ENCODE assay signal across 1 cellular context in the genomic region with DNA sequence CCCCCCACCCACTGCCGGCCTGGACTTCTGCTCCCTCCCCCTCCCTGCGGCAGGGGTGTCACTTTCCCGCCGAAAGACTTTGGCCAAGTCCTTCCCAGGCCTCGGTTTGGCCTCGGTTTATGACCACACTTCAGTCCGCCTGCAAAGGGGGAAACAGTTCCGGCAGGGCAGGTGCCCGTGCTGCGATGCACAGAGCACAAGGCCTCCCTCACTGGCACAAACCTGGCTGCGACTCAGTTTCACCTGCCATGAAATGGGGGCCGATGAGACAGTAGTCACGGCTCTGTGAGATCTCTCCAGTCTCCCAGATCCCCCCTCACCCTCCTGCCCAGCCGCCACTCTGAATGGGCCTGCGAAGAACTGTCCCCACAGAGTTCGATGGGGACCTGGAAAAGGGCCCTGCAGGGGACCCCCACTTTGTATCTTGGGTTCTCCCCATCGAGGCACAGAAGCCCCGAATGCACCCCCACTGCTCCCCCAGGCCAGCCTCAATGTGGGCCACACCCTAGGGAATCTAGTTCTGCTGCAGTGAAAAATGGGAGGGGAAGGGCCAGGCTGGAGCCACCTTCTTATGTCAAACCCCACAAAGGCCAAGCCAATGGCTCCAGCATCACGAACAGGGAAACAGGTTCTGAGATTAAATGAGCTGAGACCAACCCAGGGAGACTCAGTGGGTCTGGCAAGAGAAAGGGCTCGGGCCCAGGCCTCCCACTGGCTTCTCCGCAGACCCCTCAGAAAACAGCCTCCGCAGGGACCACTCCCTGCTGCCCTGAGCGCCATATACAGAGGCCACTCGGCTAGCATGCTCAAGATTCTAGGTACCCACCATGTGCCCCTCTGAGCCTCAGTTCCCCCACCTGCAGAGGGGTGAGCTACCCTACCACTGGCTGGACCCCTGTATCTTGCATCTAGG.
A peak's percentile ranks its signal among the peaks of the same experiment; 100 is the strongest.
TF ChIP-seq lines count a peak whose summit lies in the region.

No MANE protein-coding gene starts in this region.

TF ChIP-seq in HepG2, 621 proteins besides CTCF, POLR2A, EP300 and RAD21:
- TF ChIP-seq ZNF615 (CRISPR knock-in tag; IDR thresholded peaks at IDR 0.05; ENCODE audit: borderline replicate concordance) (no peak), ZNF780A (CRISPR knock-in tag; IDR thresholded peaks at IDR 0.05) (no peak), SP1 (IDR thresholded peaks at IDR 0.05) (no peak), SP1 (CRISPR knock-in tag; IDR thresholded peaks at IDR 0.05) (no peak), RORA (CRISPR knock-in tag; IDR thresholded peaks at IDR 0.05) (no peak), IRF2 (CRISPR knock-in tag; IDR thresholded peaks at IDR 0.05) (no peak), PHF20 (CRISPR knock-in tag; IDR thresholded peaks at IDR 0.05) (no peak), TBL1XR1 (IDR thresholded peaks at IDR 0.05; ENCODE audit: borderline replicate concordance, low read length, partially characterized antibody) (no peak), NR2F1 (CRISPR knock-in tag; IDR thresholded peaks at IDR 0.05) (no peak), ZSCAN25 (CRISPR knock-in tag; IDR thresholded peaks at IDR 0.05) (peak; percentile 61; the same call in 1 of the 2 replicates), KDM5A (IDR thresholded peaks at IDR 0.05; ENCODE audit: borderline replicate concordance, low read length) (no peak), ZZZ3 (CRISPR knock-in tag; IDR thresholded peaks at IDR 0.05; ENCODE audit: borderline replicate concordance) (no peak), ZNF317 (CRISPR knock-in tag; IDR thresholded peaks at IDR 0.05) (no peak), ZNF652 (CRISPR knock-in tag; IDR thresholded peaks at IDR 0.05; ENCODE audit: borderline replicate concordance, low read depth) (no peak), RARG (CRISPR knock-in tag; IDR thresholded peaks at IDR 0.05; ENCODE audit: low read depth) (no peak), ZNF549 (CRISPR knock-in tag; IDR thresholded peaks at IDR 0.05) (no peak)
- TF ChIP-seq, protein P1, sequence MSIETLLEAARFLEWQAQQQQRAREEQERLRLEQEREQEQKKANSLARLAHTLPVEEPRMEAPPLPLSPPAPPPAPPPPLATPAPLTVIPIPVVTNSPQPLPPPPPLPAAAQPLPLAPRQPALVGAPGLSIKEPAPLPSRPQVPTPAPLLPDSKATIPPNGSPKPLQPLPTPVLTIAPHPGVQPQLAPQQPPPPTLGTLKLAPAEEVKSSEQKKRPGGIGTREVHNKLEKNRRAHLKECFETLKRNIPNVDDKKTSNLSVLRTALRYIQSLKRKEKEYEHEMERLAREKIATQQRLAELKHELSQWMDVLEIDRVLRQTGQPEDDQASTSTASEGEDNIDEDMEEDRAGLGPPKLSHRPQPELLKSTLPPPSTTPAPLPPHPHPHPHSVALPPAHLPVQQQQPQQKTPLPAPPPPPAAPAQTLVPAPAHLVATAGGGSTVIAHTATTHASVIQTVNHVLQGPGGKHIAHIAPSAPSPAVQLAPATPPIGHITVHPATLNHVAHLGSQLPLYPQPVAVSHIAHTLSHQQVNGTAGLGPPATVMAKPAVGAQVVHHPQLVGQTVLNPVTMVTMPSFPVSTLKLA (IDR thresholded peaks at IDR 0.05), result no peak
- TF ChIP-seq, protein P2, sequence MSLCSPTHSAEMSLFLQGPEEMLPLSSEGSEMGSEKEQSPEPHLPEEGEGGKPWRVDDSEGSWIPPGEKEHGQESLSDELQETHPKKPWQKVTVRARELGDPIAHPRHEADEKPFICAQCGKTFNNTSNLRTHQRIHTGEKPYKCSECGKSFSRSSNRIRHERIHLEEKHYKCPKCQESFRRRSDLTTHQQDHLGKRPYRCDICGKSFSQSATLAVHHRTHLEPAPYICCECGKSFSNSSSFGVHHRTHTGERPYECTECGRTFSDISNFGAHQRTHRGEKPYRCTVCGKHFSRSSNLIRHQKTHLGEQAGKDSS (CRISPR knock-in tag; IDR thresholded peaks at IDR 0.05; ENCODE audit: borderline replicate concordance, low read depth), result no peak
- TF ChIP-seq, protein P3, sequence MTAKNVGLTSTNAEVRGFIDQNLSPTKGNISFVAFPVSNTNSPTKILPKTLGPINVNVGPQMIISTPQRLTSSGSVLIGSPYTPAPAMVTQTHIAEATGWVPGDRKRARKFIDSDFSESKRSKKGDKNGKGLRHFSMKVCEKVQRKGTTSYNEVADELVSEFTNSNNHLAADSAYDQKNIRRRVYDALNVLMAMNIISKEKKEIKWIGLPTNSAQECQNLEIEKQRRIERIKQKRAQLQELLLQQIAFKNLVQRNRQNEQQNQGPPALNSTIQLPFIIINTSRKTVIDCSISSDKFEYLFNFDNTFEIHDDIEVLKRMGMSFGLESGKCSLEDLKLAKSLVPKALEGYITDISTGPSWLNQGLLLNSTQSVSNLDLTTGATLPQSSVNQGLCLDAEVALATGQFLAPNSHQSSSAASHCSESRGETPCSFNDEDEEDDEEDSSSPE (CRISPR knock-in tag; IDR thresholded peaks at IDR 0.05), result 0 out of 2 replicates have a peak, but pooled peaks have one; percentile 23
